ENCODE assay signal across 1 cellular context in the genomic region with DNA sequence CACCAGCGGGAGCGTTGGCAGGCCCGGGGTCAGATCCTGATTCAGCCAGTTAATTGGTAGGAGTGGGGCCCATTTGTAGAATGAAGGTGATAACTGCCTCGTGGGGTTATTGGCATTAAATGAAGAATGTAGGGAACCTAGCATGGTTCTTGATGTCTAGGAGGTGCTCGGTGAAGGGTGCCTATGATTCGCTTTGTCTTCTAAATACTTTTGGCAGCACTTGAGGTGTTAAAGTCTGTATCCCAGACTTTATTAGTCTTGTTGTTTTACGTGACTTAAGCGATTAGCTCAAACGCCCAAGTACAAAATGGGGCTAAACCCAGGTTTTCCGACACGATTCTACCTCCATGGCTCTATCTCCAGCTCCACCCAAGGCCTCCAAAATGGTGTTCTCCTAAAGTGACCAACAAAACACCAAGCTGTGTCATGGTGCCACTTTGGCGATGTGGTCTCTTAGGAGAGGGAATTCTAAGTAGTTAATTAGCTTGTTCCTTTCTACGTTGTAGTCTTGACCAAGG.
TF ChIP-seq lines count a peak whose summit lies in the region.

No MANE protein-coding gene starts in this region.

TF ChIP-seq in H1, 55 proteins besides CTCF, POLR2A, EP300 and RAD21 (continued from another document):
- TF ChIP-seq SAP30 (IDR thresholded peaks at IDR 0.05; ENCODE audit: insufficient read depth, insufficient replicate concordance, low read length) (peak; percentile 43), SRF (IDR thresholded peaks at IDR 0.05; ENCODE audit: low read depth, low read length) (no peak)
